20 cellular contexts compared by ENCODE assay signal in genomic region chr1:167304165-167304564, GRCh38.
DNase-seq lines count a peak whose midpoint lies in the region; ATAC-seq, FAIRE-seq and TF ChIP-seq lines count a peak whose summit lies in the region.
"Had no signal": no experiment of that assay in that cellular context is flagged by ENCODE, and none has a peak within 500 bp of the region (broad histone marks: within the 10 kb centered on the region; RNA-seq: fewer than 3 reads in every experiment).

No MANE protein-coding gene starts in this region.

- peaks cover 12% of the 10 kb centered on the region for H3K4me1 Mint-ChIP-seq in activated CD8-positive, alpha-beta T cell treated with anti-CD3 and anti-CD28 coated beads for 36 hours (ENCODE audit: low read depth)
- no peaks in the 10 kb centered on the region for H3K4me1 Mint-ChIP-seq in activated CD8-positive, alpha-beta T cell treated with anti-CD3 and anti-CD28 coated beads, Interleukin-2, amount 10 ng/mL, durations not matched to agents 7 days and 5 days (ENCODE audit: low read depth)

- 85% methylated on average over 4 of the region's 4 CpGs for WGBS in K562 (ENCODE audit: insufficient coverage, low coverage, missing lambda C conversion rate)

- FAIRE-seq in K562 (lab: Jason Lieb, UNC), result no peak
- FAIRE-seq: A549, D721Med, GM12891, GM19239 had no signal

- H3K27ac Mint-ChIP-seq in activated CD8-positive, alpha-beta T cell treated with anti-CD3 and anti-CD28 coated beads for 36 hours, result no peak overlapping the region
- H3K27ac Mint-ChIP-seq in activated CD8-positive, alpha-beta T cell treated with anti-CD3 and anti-CD28 coated beads, Interleukin-2, amount 10 ng/mL, durations not matched to agents 7 days and 5 days, result no peak overlapping the region
- H3K27ac Mint-ChIP-seq: B cell; CD4-positive, alpha-beta T cell; CD8-positive, alpha-beta T cell had no signal

- H3K4me1 ChIP-seq in Karpas-422 (ENCODE audit: low read length), result peaks cover 83% of the 10 kb centered on the region
- no peaks in the 10 kb centered on the region; a peak in 1 of 5 replicates for H3K4me1 ChIP-seq in K562 (replicated peaks in 1 of 2; ENCODE audit: control insufficient read depth in 2 of 2, insufficient read depth in 2 of 2, low read length in 2 of 2)
- H3K4me1 ChIP-seq: Caco-2 had no signal

- peaks cover 68% of the 10 kb centered on the region for H3K79me2 ChIP-seq in Karpas-422 (ENCODE audit: low read length)
- H3K79me2 ChIP-seq in K562 (ENCODE audit: control insufficient read depth, insufficient read depth, low read length), result peaks cover 12% of the 10 kb centered on the region; the same call in 1 of the 3 replicates

- peak; percentile 22 for TF ChIP-seq CTCF in activated CD8-positive, alpha-beta T cell treated with anti-CD3 and anti-CD28 coated beads for 36 hours (IDR thresholded peaks at IDR 0.05)
- no peak for TF ChIP-seq CTCF in K562 (IDR thresholded peaks at IDR 0.05 in 2 of 3, conservative IDR thresholded peaks at IDR 0.05 in 1 of 3; ENCODE audit: insufficient read depth in 2 of 3, low read depth in 1 of 3, low read length in 3 of 3)

- no peak for TF ChIP-seq EP300 in K562 (IDR thresholded peaks at IDR 0.05; ENCODE audit: low read length)

- no peak for TF ChIP-seq RAD21 in K562 (CRISPR knock-in tag; conservative IDR thresholded peaks at IDR 0.05 in 1 of 2, IDR thresholded peaks at IDR 0.05 in 1 of 2)

- H3K9ac ChIP-seq in Karpas-422 (ENCODE audit: low read length) (no peak overlapping the region), K562 (ENCODE audit: insufficient read depth in 1 of 2, low read depth in 2 of 2, low read length in 2 of 2) (no peak overlapping the region)
- H3K9ac ChIP-seq: BLaER1 treated with 17β-estradiol and CSF1 and Interleukin-3, amounts not matched to agents 10 nM and 100 nM had no signal

- H3K36me3 Mint-ChIP-seq in activated CD8-positive, alpha-beta T cell treated with anti-CD3 and anti-CD28 coated beads for 36 hours (ENCODE audit: low read depth), result no peaks in the 10 kb centered on the region
- no peaks in the 10 kb centered on the region for H3K36me3 Mint-ChIP-seq in activated CD8-positive, alpha-beta T cell treated with anti-CD3 and anti-CD28 coated beads, Interleukin-2, amount 10 ng/mL, durations not matched to agents 7 days and 5 days (ENCODE audit: low read depth)
- H3K36me3 Mint-ChIP-seq: CD8-positive, alpha-beta T cell had no signal

- no TSS peak for BruUV-seq in K562 (replicated peaks; lab: Mats Ljungman, UMichigan)

- H3K27ac ChIP-seq in Karpas-422 (ENCODE audit: low read length) (peak overlapping the region; percentile 94), K562 (ENCODE audit: extremely low read depth, low read depth, low read length) (no peak overlapping the region)
- H3K27ac ChIP-seq: 22Rv1; A549; BLaER1 treated with 17β-estradiol and CSF1 and Interleukin-3, amounts not matched to agents 10 nM and 100 nM; C4-2B had no signal

- no peak for ATAC-seq in activated CD8-positive, alpha-beta T cell treated with anti-CD3 and anti-CD28 coated beads for 36 hours
- no peak for ATAC-seq in activated CD8-positive, alpha-beta T cell treated with anti-CD3 and anti-CD28 coated beads, Interleukin-2, amount 10 ng/mL, durations not matched to agents 7 days and 5 days
- ATAC-seq in K562 (no peak), Right ventricle myocardium inferior (no peak)
- ATAC-seq: A549; CD8-positive, alpha-beta T cell had no signal

- H3K27me3 ChIP-seq in Karpas-422 (ENCODE audit: low read length) (no peaks in the 10 kb centered on the region), K562 (ENCODE audit: control insufficient read depth in 2 of 2, insufficient read depth in 2 of 2, low read length in 2 of 2) (no peaks in the 10 kb centered on the region)
- H3K27me3 ChIP-seq: BLaER1 treated with 17β-estradiol and CSF1 and Interleukin-3, amounts not matched to agents 10 nM and 100 nM had no signal

- H3K36me3 ChIP-seq in Karpas-422 (ENCODE audit: insufficient read depth, low read length) (no peaks in the 10 kb centered on the region), K562 (ENCODE audit: control insufficient read depth, insufficient read depth, low read length) (no peaks in the 10 kb centered on the region; the same call in 2 of the 3 replicates)

- CTCF ChIA-PET in activated CD8-positive, alpha-beta T cell treated with anti-CD3 and anti-CD28 coated beads for 36 hours (lab: Charles Lee), result no interaction called here
- CTCF ChIA-PET in activated CD8-positive, alpha-beta T cell treated with anti-CD3 and anti-CD28 coated beads, Interleukin-2, amount 10 ng/mL, durations not matched to agents 7 days and 5 days (lab: Charles Lee), result interaction anchor here (1.0 kb wide), 1 partner anchor 36 kb away, joined by 4 read pairs; no protein-coding TSS in a partner anchor
- CTCF ChIA-PET in K562 (lab: Yijun Ruan, JAX; ENCODE audit: low intra/inter-chr PET ratio), result no interaction called here

- H3K4me3 Mint-ChIP-seq in activated CD8-positive, alpha-beta T cell treated with anti-CD3 and anti-CD28 coated beads for 36 hours, result no peak overlapping the region
- H3K4me3 Mint-ChIP-seq in activated CD8-positive, alpha-beta T cell treated with anti-CD3 and anti-CD28 coated beads, Interleukin-2, amount 10 ng/mL, durations not matched to agents 7 days and 5 days, result no peak overlapping the region
- H3K4me3 Mint-ChIP-seq: B cell; CD4-positive, alpha-beta T cell; CD8-positive, alpha-beta T cell had no signal

- H3K27me3 Mint-ChIP-seq in activated CD8-positive, alpha-beta T cell treated with anti-CD3 and anti-CD28 coated beads for 36 hours, result no peaks in the 10 kb centered on the region
- no peaks in the 10 kb centered on the region for H3K27me3 Mint-ChIP-seq in activated CD8-positive, alpha-beta T cell treated with anti-CD3 and anti-CD28 coated beads, Interleukin-2, amount 10 ng/mL, durations not matched to agents 7 days and 5 days (ENCODE audit: low read depth)
- H3K27me3 Mint-ChIP-seq: B cell; CD4-positive, alpha-beta T cell had no signal

- no peaks in the 10 kb centered on the region for H3K9me1 ChIP-seq in K562 (ENCODE audit: control insufficient read depth, insufficient read depth, low read length)

- no peaks in the 10 kb centered on the region for H3K9me3 Mint-ChIP-seq in activated CD8-positive, alpha-beta T cell treated with anti-CD3 and anti-CD28 coated beads for 36 hours
- H3K9me3 Mint-ChIP-seq in activated CD8-positive, alpha-beta T cell treated with anti-CD3 and anti-CD28 coated beads, Interleukin-2, amount 10 ng/mL, durations not matched to agents 7 days and 5 days (ENCODE audit: insufficient read depth), result no peaks in the 10 kb centered on the region
- H3K9me3 Mint-ChIP-seq: CD4-positive, alpha-beta T cell; CD8-positive, alpha-beta T cell had no signal

- no peak for DNase-seq in activated CD8-positive, alpha-beta T cell treated with anti-CD3 and anti-CD28 coated beads for 36 hours
- DNase-seq in activated CD8-positive, alpha-beta T cell treated with anti-CD3 and anti-CD28 coated beads, Interleukin-2, amount 10 ng/mL, durations not matched to agents 7 days and 5 days, result no peak
- no peak for DNase-seq in Karpas-422
- no peak for DNase-seq in K562 (ENCODE audit: extremely low read depth in 1 of 4, low spot score in 3 of 4)
- no peak for DNase-seq in Right ventricle myocardium inferior (ENCODE audit: missing footprints)
- DNase-seq: AML-193; Caco-2; Calu3; CD4-positive, alpha-beta T cell; CD8-positive, alpha-beta T cell; DMS79 treated with DMSO at 0.1 percent for 48 hours; GF-D8 had no signal

- H2AFZ ChIP-seq in Karpas-422 (ENCODE audit: low read length) (no peak overlapping the region), K562 (ENCODE audit: low read depth, low read length) (no peak overlapping the region)

- H3K9me3 ChIP-seq in Karpas-422 (ENCODE audit: low read length), result no peaks in the 10 kb centered on the region
- H3K9me3 ChIP-seq in K562 (replicated peaks; ENCODE audit: control insufficient read depth, insufficient read depth, low read depth, low read length), result no peaks in the 10 kb centered on the region
- H3K9me3 ChIP-seq: A549; BLaER1 treated with 17β-estradiol and CSF1 and Interleukin-3, amounts not matched to agents 10 nM and 100 nM; Caco-2 had no signal

- no peak for TF ChIP-seq POLR2A in K562 (conservative IDR thresholded peaks at IDR 0.05)

- intact Hi-C loops in activated CD8-positive, alpha-beta T cell treated with anti-CD3 and anti-CD28 coated beads for 36 hours (cut with micrococcal nuclease), result no loop called here
- intact Hi-C loops in K562 (cut with micrococcal nuclease), result no loop called here
- intact Hi-C loops in Right ventricle myocardium inferior (cut with DNase I), result no loop called here

- peak overlapping the region; percentile 52 for H3K4me2 ChIP-seq in Karpas-422 (ENCODE audit: low read depth, low read length, poor library complexity, severe bottlenecking)
- no peak overlapping the region for H3K4me2 ChIP-seq in K562 (ENCODE audit: insufficient read depth, low read length)
- H3K4me2 ChIP-seq: A549; BLaER1 treated with 17β-estradiol and CSF1 and Interleukin-3, amounts not matched to agents 10 nM and 100 nM had no signal

- in situ Hi-C loops in K562 (cut with MboI), result no loop called here

- no peaks in the 10 kb centered on the region for H3K9me2 ChIP-seq in Karpas-422 (replicated peaks; ENCODE audit: insufficient read depth, low read length)

- H3K4me3 ChIP-seq in Karpas-422 (ENCODE audit: low read length), result no peak overlapping the region
- no peak overlapping the region for H3K4me3 ChIP-seq in K562
- H3K4me3 ChIP-seq: A549; BLaER1 treated with 17β-estradiol and CSF1 and Interleukin-3, amounts not matched to agents 10 nM and 100 nM had no signal

- H4K20me1 ChIP-seq in Karpas-422 (ENCODE audit: insufficient read depth, low read depth, low read length) (no peaks in the 10 kb centered on the region), K562 (replicated peaks; ENCODE audit: control insufficient read depth, insufficient read depth, low read length) (no peaks in the 10 kb centered on the region)

- POLR2A ChIA-PET in activated CD8-positive, alpha-beta T cell treated with anti-CD3 and anti-CD28 coated beads for 36 hours (lab: Charles Lee), result no interaction called here
- POLR2A ChIA-PET in activated CD8-positive, alpha-beta T cell treated with anti-CD3 and anti-CD28 coated beads, Interleukin-2, amount 10 ng/mL, durations not matched to agents 7 days and 5 days (lab: Charles Lee), result no interaction called here
- POLR2A ChIA-PET in K562 (lab: Yijun Ruan, JAX), result no interaction called here

TF ChIP-seq in K562, 482 proteins besides CTCF, POLR2A, EP300 and RAD21 (continues in another document):
- TF ChIP-seq ZNF584 (CRISPR knock-in tag; IDR thresholded peaks at IDR 0.05; ENCODE audit: low read depth) (no peak), TCF3 (CRISPR knock-in tag; IDR thresholded peaks at IDR 0.05) (no peak), ZNF134 (CRISPR knock-in tag; conservative IDR thresholded peaks at IDR 0.05) (no peak), RBM25 (IDR thresholded peaks at IDR 0.05; ENCODE audit: low read depth, low read length, severe bottlenecking) (peak; percentile 92)
